In genomic region chr3:17573396-17573795, GRCh38 we compare ENCODE assay signal across 12 cellular contexts.
DNase-seq lines count a peak whose midpoint lies in the region; ATAC-seq and TF ChIP-seq lines count a peak whose summit lies in the region.
"Had no signal": no experiment of that assay in that cellular context is flagged by ENCODE, and none has a peak within 500 bp of the region (broad histone marks: within the 10 kb centered on the region; RNA-seq: fewer than 3 reads in every experiment).

No MANE protein-coding gene starts in this region.

- DNase-seq in SKM-1 (lab: John Stamatoyannopoulos, UW; ENCODE audit: unreplicated experiment) (peak; percentile 16), kidney glomerular epithelial cell (lab: John Stamatoyannopoulos, UW) (no peak), GOT3 (lab: John Stamatoyannopoulos, UW) (no peak), omental fat pad (ENCODE audit: low spot score) (no peak)
- DNase-seq in NK-92 treated with Interleukin-12 subunit alpha and Interleukin-12 subunit beta, amount 100 ng/mL, for 24 hours (lab: John Stamatoyannopoulos, UW) = no peak
- DNase-seq: COR-L47; naive thymus-derived CD8-positive, alpha-beta T cell; NCI-H226; T-cell had no signal

- ATAC-seq in GM18868 (IDR thresholded peaks at IDR 0.05; ENCODE audit: unreplicated experiment) (peak; percentile 97), GM21619 (IDR thresholded peaks at IDR 0.05; ENCODE audit: unreplicated experiment) (peak; percentile 92), HG03139 (IDR thresholded peaks at IDR 0.05; ENCODE audit: unreplicated experiment) (peak; percentile 93), omental fat pad (ENCODE audit: low FRiP score) (no peak)
- ATAC-seq: naive thymus-derived CD8-positive, alpha-beta T cell; T-cell had no signal

- TF ChIP-seq CTCF in omental fat pad (IDR thresholded peaks at IDR 0.05) = no peak
